ENCODE assay signal across 1 cellular context in genomic region chr15:40340038-40340739, GRCh38.
A peak's percentile ranks its signal among the peaks of the same experiment; 100 is the strongest.
TF ChIP-seq lines count a peak whose summit lies in the region.

No MANE protein-coding gene starts in this region.

TF ChIP-seq in HepG2, 621 proteins besides CTCF, POLR2A, EP300 and RAD21 (continued from another document):
- no peak for TF ChIP-seq GLMP (CRISPR knock-in tag; IDR thresholded peaks at IDR 0.05; ENCODE audit: borderline replicate concordance)
- no peak for TF ChIP-seq ZNF569 (CRISPR knock-in tag; IDR thresholded peaks at IDR 0.05; ENCODE audit: borderline replicate concordance)
- no peak for TF ChIP-seq FOXC1 (CRISPR knock-in tag; IDR thresholded peaks at IDR 0.05; ENCODE audit: borderline replicate concordance)
- TF ChIP-seq KAT8 (CRISPR knock-in tag; IDR thresholded peaks at IDR 0.05), result peak; percentile 6; the same call in 1 of the 2 replicates
- no peak for TF ChIP-seq TCF7L2 (IDR thresholded peaks at IDR 0.05; ENCODE audit: low read depth, low read length)
- TF ChIP-seq ZFX (CRISPR knock-in tag; IDR thresholded peaks at IDR 0.05; ENCODE audit: low read depth), result peak; percentile 74
- no peak for TF ChIP-seq ZNF839 (CRISPR knock-in tag; IDR thresholded peaks at IDR 0.05; ENCODE audit: borderline replicate concordance)
- no peak for TF ChIP-seq ONECUT2 (CRISPR knock-in tag; IDR thresholded peaks at IDR 0.05)
- TF ChIP-seq ZNF205 (CRISPR knock-in tag; IDR thresholded peaks at IDR 0.05), result no peak
- TF ChIP-seq ZNF580 (CRISPR knock-in tag; IDR thresholded peaks at IDR 0.05; ENCODE audit: borderline replicate concordance, low read depth), result no peak
- TF ChIP-seq ZNF563 (CRISPR knock-in tag; IDR thresholded peaks at IDR 0.05), result no peak
- TF ChIP-seq ELF1 (CRISPR knock-in tag; IDR thresholded peaks at IDR 0.05), result peak; percentile 33; the same call in 1 of the 2 replicates
- TF ChIP-seq MBNL3 (CRISPR knock-in tag; conservative IDR thresholded peaks at IDR 0.05), result no peak
- TF ChIP-seq GABPB1 (CRISPR knock-in tag; IDR thresholded peaks at IDR 0.05), result no peak
- no peak for TF ChIP-seq ZNF652 (CRISPR knock-in tag; IDR thresholded peaks at IDR 0.05; ENCODE audit: borderline replicate concordance, low read depth)
- no peak for TF ChIP-seq ARNT (IDR thresholded peaks at IDR 0.05)
- TF ChIP-seq GLI4 (CRISPR knock-in tag; IDR thresholded peaks at IDR 0.05; ENCODE audit: borderline replicate concordance), result 0 out of 2 replicates have a peak, but pooled peaks have one; percentile 26
- TF ChIP-seq ZSCAN30 (CRISPR knock-in tag; IDR thresholded peaks at IDR 0.05), result no peak
- TF ChIP-seq ZNF558 (CRISPR knock-in tag; IDR thresholded peaks at IDR 0.05; ENCODE audit: borderline replicate concordance), result no peak
- no peak for TF ChIP-seq ZNF280B (CRISPR knock-in tag; IDR thresholded peaks at IDR 0.05; ENCODE audit: borderline replicate concordance)
- no peak for TF ChIP-seq E2F1 (CRISPR knock-in tag; IDR thresholded peaks at IDR 0.05)
- TF ChIP-seq MLX (CRISPR knock-in tag; IDR thresholded peaks at IDR 0.05), result no peak
- no peak for TF ChIP-seq PPARG (CRISPR knock-in tag; conservative IDR thresholded peaks at IDR 0.05)
- no peak for TF ChIP-seq CBX5 (CRISPR knock-in tag; IDR thresholded peaks at IDR 0.05; ENCODE audit: borderline replicate concordance)
- TF ChIP-seq ASH2L (IDR thresholded peaks at IDR 0.05; ENCODE audit: insufficient read length, low read depth, low read length), result no peak
- TF ChIP-seq RFXANK (CRISPR knock-in tag; IDR thresholded peaks at IDR 0.05), result no peak
- TF ChIP-seq JUNB (CRISPR knock-in tag; IDR thresholded peaks at IDR 0.05; ENCODE audit: borderline replicate concordance), result no peak
